In the genomic region with DNA sequence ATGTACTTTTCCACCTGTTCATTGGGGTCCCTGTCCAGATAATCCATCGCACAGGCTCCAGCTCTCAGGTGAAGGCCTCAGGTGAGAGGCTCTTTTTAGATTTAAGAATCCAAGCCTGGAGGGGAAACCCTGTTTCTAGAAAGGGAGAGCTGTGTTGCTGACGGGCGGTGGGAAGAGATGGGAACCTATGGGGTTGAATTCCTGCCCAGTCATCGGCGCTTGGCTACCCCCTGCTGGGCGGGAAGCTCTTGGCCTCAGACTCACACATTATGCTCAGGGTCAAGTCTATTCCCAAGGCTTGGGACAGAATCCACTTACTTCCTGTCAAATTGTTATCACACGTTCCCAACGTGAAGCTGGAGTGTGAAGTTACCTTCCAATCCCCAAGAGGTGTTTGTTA, we compare ENCODE assay signal across 10 cellular contexts.
DNase-seq lines count a peak whose midpoint lies in the region; ATAC-seq, FAIRE-seq and TF ChIP-seq lines count a peak whose summit lies in the region.
"Had no signal": no experiment of that assay in that cellular context is flagged by ENCODE, and none has a peak within 500 bp of the region (broad histone marks: within the 10 kb centered on the region; RNA-seq: fewer than 3 reads in every experiment).

No MANE protein-coding gene starts in this region.

- intact Hi-C loops in kidney (cut with DNase I), result no loop called here

- FAIRE-seq in kidney (lab: Jason Lieb, UNC), result no peak
- FAIRE-seq: GM18507 had no signal

- peak; percentile 67 for TF ChIP-seq CTCF in VCaP (conservative IDR thresholded peaks at IDR 0.05)
- peak; percentile 28 for TF ChIP-seq CTCF in kidney (IDR thresholded peaks at IDR 0.05; ENCODE audit: borderline replicate concordance, extremely low read depth, insufficient read depth)

- DNase-seq in AG08395 (ENCODE audit: low spot score), result peak; percentile 19
- DNase-seq in HuH-7.5 (ENCODE audit: low spot score), result peak; percentile 47
- DNase-seq in kidney, result no peak
- no peak for DNase-seq in SW 1271 (lab: John Stamatoyannopoulos, UW)
- DNase-seq: activated naive CD8-positive, alpha-beta T cell treated with anti-CD3 and anti-CD28 coated beads, Interleukin-2, amount 10 ng/mL, durations not matched to agents 7 days and 5 days had no signal

- H3K27ac ChIP-seq in VCaP (no peak overlapping the region), kidney (ENCODE audit: low read depth in 2 of 2, low read length in 2 of 2) (no peak overlapping the region)

- no peak overlapping the region for H3K4me3 ChIP-seq in kidney (ENCODE audit: low read length in 2 of 2)

- ATAC-seq in GM18861 (IDR thresholded peaks at IDR 0.05; ENCODE audit: unreplicated experiment) (no peak), GM21619 (IDR thresholded peaks at IDR 0.05; ENCODE audit: unreplicated experiment) (no peak), GM21515 (IDR thresholded peaks at IDR 0.05; ENCODE audit: unreplicated experiment) (no peak)

- no peaks in the 10 kb centered on the region for H3K9me3 ChIP-seq in kidney (ENCODE audit: control insufficient read depth in 1 of 2, low read length in 2 of 2)

- H3K36me3 ChIP-seq in kidney (ENCODE audit: control insufficient read depth in 1 of 2, insufficient read depth in 2 of 2, low read length in 2 of 2), result no peaks in the 10 kb centered on the region

- H3K9ac ChIP-seq in kidney (ENCODE audit: low read length in 2 of 2), result no peak overlapping the region

- H3K4me1 ChIP-seq in kidney (ENCODE audit: control insufficient read depth in 1 of 2, insufficient read depth in 1 of 2, low read depth in 1 of 2, low read length in 2 of 2), result no peaks in the 10 kb centered on the region

Comparison
In these comparisons a context has a peak if more than half of its experiments do, and no peak if none do; other contexts are left out.
1. DNase-seq: peak in AG08395 (single experiment) and HuH-7.5 (single experiment); none in kidney (single experiment) and SW 1271 (0 of 2).